In genomic region chr3:135260025-135260424, GRCh38 we compare ENCODE assay signal across 1 cellular context.
TF ChIP-seq lines count a peak whose summit lies in the region.

No MANE protein-coding gene starts in this region.

TF ChIP-seq in H1, 55 proteins besides CTCF, POLR2A, EP300 and RAD21:
- TF ChIP-seq NANOG (IDR thresholded peaks at IDR 0.05; ENCODE audit: insufficient read depth, low read depth, low read length, poor library complexity, severe bottlenecking) (no peak), ATF3 (IDR thresholded peaks at IDR 0.05; ENCODE audit: insufficient read depth, low read depth, low read length) (no peak), CHD7 (IDR thresholded peaks at IDR 0.05; ENCODE audit: insufficient replicate concordance, low read length) (peak; percentile 75), CEBPB (IDR thresholded peaks at IDR 0.05; ENCODE audit: low read depth, low read length) (no peak), PHF8 (conservative IDR thresholded peaks at IDR 0.05; ENCODE audit: low read depth, low read length) (no peak), CTBP2 (IDR thresholded peaks at IDR 0.05; ENCODE audit: borderline replicate concordance, insufficient read depth, insufficient read length, low read length) (no peak), MAFK (IDR thresholded peaks at IDR 0.05; ENCODE audit: low read depth, low read length) (no peak), KDM4A (IDR thresholded peaks at IDR 0.05; ENCODE audit: low read depth, low read length, severe bottlenecking) (no peak), KDM1A (IDR thresholded peaks at IDR 0.05; ENCODE audit: borderline replicate concordance, low read length) (no peak), TEAD4 (IDR thresholded peaks at IDR 0.05; ENCODE audit: low read depth, low read length) (peak; percentile 96), SIN3A (conservative IDR thresholded peaks at IDR 0.05 in 1 of 2, IDR thresholded peaks at IDR 0.05 in 1 of 2; ENCODE audit: low read depth in 1 of 2, low read length in 2 of 2) (no peak), TCF12 (IDR thresholded peaks at IDR 0.05; ENCODE audit: low read depth, low read length) (no peak), SRF (IDR thresholded peaks at IDR 0.05; ENCODE audit: low read depth, low read length) (no peak)
TF ChIP-seq in H1: peak in this region for 2.
